Comparison of ENCODE assay signal across 1 cellular context in genomic region chr1:155195201-155196102, GRCh38.
TF ChIP-seq lines count a peak whose summit lies in the region.

No MANE protein-coding gene starts in this region.

TF ChIP-seq in H1, 55 proteins besides CTCF, POLR2A, EP300 and RAD21:
- TF ChIP-seq SAP30 (IDR thresholded peaks at IDR 0.05; ENCODE audit: insufficient read depth, insufficient replicate concordance, low read length) = peak; percentile 47
- TF ChIP-seq TAF7 (optimal IDR thresholded peaks at IDR 0.05; ENCODE audit: borderline replicate concordance, low read depth, low read length) = peak; percentile 66
- no peak for TF ChIP-seq CTBP2 (IDR thresholded peaks at IDR 0.05; ENCODE audit: borderline replicate concordance, insufficient read depth, insufficient read length, low read length)
- 0 out of 4 replicates have a peak, but pooled peaks of 1 of the 2 experiments have one; percentile 12 for TF ChIP-seq HDAC2 (IDR thresholded peaks at IDR 0.05; ENCODE audit: borderline replicate concordance in 1 of 2, low read depth in 2 of 2, low read length in 2 of 2)
